ENCODE assay signal across 8 cellular contexts in genomic region chr16:30418350-30419181, GRCh38. TPM values are rescaled to one million over a fixed set of nuclear protein-coding genes. Genes with fewer than 3 reads are reported as not detected.
DNase-seq lines count a peak whose midpoint lies in the region; ATAC-seq and TF ChIP-seq lines count a peak whose summit lies in the region.

No MANE protein-coding gene starts in this region.

- peak overlapping the region; percentile 16 for H2AFZ ChIP-seq in hepatocyte

- no peaks in the 10 kb centered on the region for H3K9me2 ChIP-seq in hepatocyte (replicated peaks; ENCODE audit: insufficient read depth)

- peaks cover 34% of the 10 kb centered on the region for H3K36me3 Mint-ChIP-seq in WTC11

- WGBS in hepatocyte (ENCODE audit: low lambda C conversion rate, missing lambda C conversion rate) = 64% methylated on average over 31 of the region's 31 CpGs
- WGBS in spleen, 5 donors = 63 to 67% (median 63%) methylated on average over 31 of the region's 31 CpGs

- H3K79me2 ChIP-seq in hepatocyte = peaks cover 7% of the 10 kb centered on the region

- POLR2A ChIA-PET in WTC11 (lab: Charles Lee) = interaction anchor here (0.6 to 1.5 kb wide), 16 partner anchors 9 to 274 kb away, joined by 3 to 15 read pairs (median 5); partner anchors contain the start of genes DCTPP1, ZNF48, ZNF688 and ZNF689

- CTCF ChIA-PET in WTC11 (lab: Charles Lee) = interaction anchor here (0.6 to 5.7 kb wide), 24 partner anchors 10 to 327 kb away, joined by 3 to 73 read pairs (median 6); partner anchors contain the start of genes DCTPP1, FBRS, GDPD3 and PRR14

- H3K4me2 ChIP-seq in hepatocyte = peak overlapping the region; percentile 68

- H3K4me3 Mint-ChIP-seq in WTC11 = peak overlapping the region; percentile 54

- H3K9me3 ChIP-seq in hepatocyte (ENCODE audit: low read depth) (no peaks in the 10 kb centered on the region), spleen (no peaks in the 10 kb centered on the region)

- H3K27ac Mint-ChIP-seq in WTC11 = peak overlapping the region; percentile 15; the same call in 1 of the 2 replicates

- DNase-seq in NCI-H2227 (lab: John Stamatoyannopoulos, UW; ENCODE audit: unreplicated experiment) (peak; percentile 31), NCI-H2227 treated with DMSO at 0.1 percent for 48 hours (lab: John Stamatoyannopoulos, UW) (no peak), WTC11 (ENCODE audit: low spot score) (no peak), hepatocyte (ENCODE audit: low spot score) (no peak), spleen (no peak), mesenteric fat pad (ENCODE audit: low spot score) (no peak), GDM1 (lab: John Stamatoyannopoulos, UW) (no peak), H4 (ENCODE audit: low spot score) (no peak)

- no peaks in the 10 kb centered on the region for H3K27me3 Mint-ChIP-seq in WTC11 (ENCODE audit: low read depth)

- H3K4me3 ChIP-seq in hepatocyte (no peak overlapping the region), spleen (peak overlapping the region; percentile 51 to 77 (median 67))

- H3K4me1 ChIP-seq in hepatocyte (ENCODE audit: insufficient read depth) (peaks cover 8% of the 10 kb centered on the region), spleen (peaks cover 4 to 21% (median 16%) of the 10 kb centered on the region in 6 donors)

- no peak for ATAC-seq in WTC11

- H3K9me3 Mint-ChIP-seq in WTC11 = no peaks in the 10 kb centered on the region

- TF ChIP-seq CTCF in WTC11 (IDR thresholded peaks at IDR 0.05) (no peak), hepatocyte (IDR thresholded peaks at IDR 0.05; ENCODE audit: poor library complexity) (no peak), spleen (IDR thresholded peaks at IDR 0.05 in 8 of 11, conservative IDR thresholded peaks at IDR 0.05 in 3 of 11) (no peak)

- H4K20me1 ChIP-seq in hepatocyte (ENCODE audit: insufficient read depth, poor library complexity, severe bottlenecking) = no peaks in the 10 kb centered on the region

- H3K36me3 ChIP-seq in hepatocyte (replicated peaks; ENCODE audit: insufficient read depth, low read depth) = no peaks in the 10 kb centered on the region
- peaks cover 0 to 45% (median 26%) of the 10 kb centered on the region in 6 donors for H3K36me3 ChIP-seq in spleen

- peak overlapping the region; percentile 75 for H3K27ac ChIP-seq in hepatocyte
- peak overlapping the region; percentile 86 to 94 (median 89) for H3K27ac ChIP-seq in spleen

- intact Hi-C loops in spleen (cut with DNase I; ENCODE audit: low total_unique reads) = no loop called here

- H3K4me1 Mint-ChIP-seq in WTC11 = peaks cover 9% of the 10 kb centered on the region

- no peak for TF ChIP-seq POLR2A in spleen (IDR thresholded peaks at IDR 0.05)

- H3K27me3 ChIP-seq in hepatocyte (no peaks in the 10 kb centered on the region), spleen (replicated peaks in 1 of 7) (no peaks in the 10 kb centered on the region)

TF ChIP-seq in WTC11, 78 proteins besides CTCF, POLR2A, EP300 and RAD21 (continues in another document):
- TF ChIP-seq AFF4 (CRISPR knock-in tag; IDR thresholded peaks at IDR 0.05; ENCODE audit: borderline replicate concordance) (no peak), KAT7 (CRISPR knock-in tag; IDR thresholded peaks at IDR 0.05; ENCODE audit: borderline replicate concordance) (no peak), ARID4B (CRISPR knock-in tag; IDR thresholded peaks at IDR 0.05; ENCODE audit: borderline replicate concordance) (no peak)

RNA-seq across cellular contexts. Expression of gene ZNF771, which starts 11.2 kb away (rescaled TPM):
- 10.0 to 12.5 TPM (median 11.3 TPM) in 3 replicates for total RNA-seq in WTC11 (2021)
- 12.4 and 18.7 TPM in 2 replicates for total RNA-seq in hepatocyte
- polyA plus RNA-seq in hepatocyte = 23.6 and 25.2 TPM in 2 replicates
- 10 to 100 TPM in 1 of 7 donors, 1 to 10 TPM in 6; 2.2 to 10.2 (median 3.1) TPM for total RNA-seq in spleen
- 1 to 10 TPM; 2.3 to 3.7 (median 3.1) TPM for polyA plus RNA-seq in spleen
- total RNA-seq in mesenteric fat pad = 6.3 TPM
- 12.0 and 24.3 TPM in 2 replicates for total RNA-seq in H4 (2014; rRNA removed; shearing (Covaris generic))

RNA-seq across cellular contexts. Expression of gene DCTPP1, which starts 11.3 kb away (rescaled TPM):
- total RNA-seq in WTC11 (2021) (69.0 to 72.2 TPM (median 70.5 TPM) in 3 replicates), hepatocyte (25.9 and 33.8 TPM in 2 replicates), spleen (10 to 100 TPM; 17.6 to 36.3 (median 28.6) TPM), mesenteric fat pad (26.8 TPM)
- polyA plus RNA-seq in hepatocyte (36.3 and 47.2 TPM in 2 replicates), spleen (10 to 100 TPM; 25.5 to 49.1 (median 41.9) TPM)
- total RNA-seq in H4 (2014; rRNA removed; shearing (Covaris generic)) = 11.0 and 28.9 TPM in 2 replicates

RNA-seq across cellular contexts. Expression of gene ZNF48, which starts 23.3 kb away (rescaled TPM):
- total RNA-seq in WTC11 (2021) (31.3 to 39.3 TPM (median 32.1 TPM) in 3 replicates), hepatocyte (7.7 and 8.0 TPM in 2 replicates), spleen (10 to 100 TPM in 3 of 7 donors, 1 to 10 TPM in 4; 7.1 to 10.4 (median 9.5) TPM), mesenteric fat pad (5.3 TPM)
- polyA plus RNA-seq in hepatocyte (6.1 and 7.1 TPM in 2 replicates), spleen (1 to 10 TPM; 2.7 to 5.7 (median 3.5) TPM)
- 4.1 and 7.4 TPM in 2 replicates for total RNA-seq in H4 (2014; rRNA removed; shearing (Covaris generic))

RNA-seq across cellular contexts. Expression of gene SEPHS2, which starts 27.1 kb away (rescaled TPM):
- total RNA-seq in WTC11 (2021) = 50.4 to 55.2 TPM (median 53.5 TPM) in 3 replicates
- 36.1 and 51.3 TPM in 2 replicates for total RNA-seq in hepatocyte
- 69.2 and 81.0 TPM in 2 replicates for polyA plus RNA-seq in hepatocyte
- 10 to 100 TPM; 35.5 to 54.7 (median 43.7) TPM for total RNA-seq in spleen
- 10 to 100 TPM; 42.4 to 56.0 (median 49.5) TPM for polyA plus RNA-seq in spleen
- total RNA-seq in mesenteric fat pad = 48.4 TPM
- total RNA-seq in H4 (2014; rRNA removed; shearing (Covaris generic)) = 7.3 and 8.9 TPM in 2 replicates

RNA-seq across cellular contexts. Expression of gene SEPTIN1, which starts 36.2 kb away (rescaled TPM):
- total RNA-seq in WTC11 (2021) = 2.3 to 2.7 TPM (median 2.6 TPM) in 3 replicates
- not detected in 2 replicates for total RNA-seq in hepatocyte
- 1.5 and 2.3 TPM in 2 replicates for polyA plus RNA-seq in hepatocyte
- 100 to 1,000 TPM in 1 of 7 donors, 10 to 100 TPM in 6; 38.5 to 105 (median 72.4) TPM for total RNA-seq in spleen
- polyA plus RNA-seq in spleen = 100 to 1,000 TPM; 154 to 199 (median 179) TPM
- 2.3 TPM for total RNA-seq in mesenteric fat pad
- total RNA-seq in H4 (2014; rRNA removed; shearing (Covaris generic)) = not detected in 2 replicates
